Comparison of ENCODE assay signal across 33 cellular contexts in the genomic region with DNA sequence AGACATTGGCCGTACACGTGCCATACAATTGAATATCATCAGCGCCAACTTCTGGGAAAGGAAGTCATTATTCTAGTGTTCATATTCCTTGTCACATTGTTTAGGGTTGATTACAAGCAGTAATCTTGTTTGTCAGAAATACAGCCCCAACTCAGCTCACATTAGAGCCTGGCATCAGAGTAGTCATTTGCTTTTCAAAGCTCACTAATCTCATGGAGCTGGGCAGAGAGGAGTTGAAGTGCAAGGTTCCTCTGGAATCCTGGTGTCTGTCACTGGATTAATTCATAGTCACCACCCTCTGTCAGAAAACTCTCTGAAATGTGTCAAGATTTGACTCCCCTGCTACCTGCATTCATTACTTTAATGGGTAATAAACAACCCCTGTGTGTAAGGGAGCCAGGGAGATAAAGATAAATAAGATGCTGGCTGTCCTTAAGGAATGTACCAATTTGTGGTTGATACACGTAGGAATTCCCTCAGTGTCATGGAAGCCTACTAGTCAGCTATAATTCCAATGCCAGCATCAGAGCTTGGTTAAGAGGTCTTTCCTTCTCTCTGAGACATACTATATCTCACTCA. TPM values are rescaled to one million over a fixed set of nuclear protein-coding genes. Genes with fewer than 3 reads are reported as not detected.
DNase-seq lines count a peak whose midpoint lies in the region; ATAC-seq and TF ChIP-seq lines count a peak whose summit lies in the region.
"Had no signal": no experiment of that assay in that cellular context is flagged by ENCODE, and none has a peak within 500 bp of the region (broad histone marks: within the 10 kb centered on the region; RNA-seq: fewer than 3 reads in every experiment).

No MANE protein-coding gene starts in this region.

- no peaks in the 10 kb centered on the region for H3K27me3 ChIP-seq in CD4-positive, alpha-beta T cell (ENCODE audit: control insufficient read depth, insufficient read depth, low read length)

- H3K9me3 ChIP-seq in CD4-positive, alpha-beta T cell (ENCODE audit: control insufficient read depth, low read length), result no peaks in the 10 kb centered on the region
- H3K9me3 ChIP-seq: prostate gland had no signal

- no peak for DNase-seq in CD4-positive, alpha-beta T cell
- DNase-seq in T-cell, result no peak
- no peak for DNase-seq in left cardiac atrium
- peak; percentile 10 for DNase-seq in osteocyte (ENCODE audit: extremely low spot score, unreplicated experiment)
- DNase-seq in NCI-H1694 treated with DMSO at 0.1 percent for 48 hours (lab: John Stamatoyannopoulos, UW), result no peak
- DNase-seq: ACHN; activated CD4-positive, alpha-beta memory T cell treated with anti-CD3 and anti-CD28 coated beads, Interleukin-2, amount 10 ng/mL, durations not matched to agents 7 days and 5 days; activated CD8-positive, alpha-beta memory T cell treated with anti-CD3 and anti-CD28 coated beads, Interleukin-2, amount 50 U/mL, for 4 hours; activated naive CD4-positive, alpha-beta T cell; amniotic stem cell; DMS 273 treated with DMSO at 0.1 percent for 48 hours; effector CD8-positive, alpha-beta T cell; EL; KBM-7; naive B cell; NCI-H1105 treated with DMSO at 0.1 percent for 48 hours; NCI-H2029; NCI-H524; PC-9; SHP77; stimulated activated naive B cell treated with anti-CD40 and anti-IgM and Interleukin-4, amounts not matched to agents 10 μg/mL and 1 μg/mL and 100 μg/mL, for 72 hours had no signal

- H3K27ac Mint-ChIP-seq in CD4-positive, alpha-beta T cell, result peak overlapping the region; percentile 84
- H3K27ac Mint-ChIP-seq in T-cell (peak overlapping the region; percentile 80 to 91), osteocyte (ENCODE audit: unreplicated experiment) (no peak overlapping the region)
- H3K27ac Mint-ChIP-seq: activated CD4-positive, alpha-beta memory T cell treated with anti-CD3 and anti-CD28 coated beads, Interleukin-2, amount 10 ng/mL, durations not matched to agents 7 days and 5 days; B cell; naive B cell; stimulated activated naive B cell treated with anti-CD40 and anti-IgM and Interleukin-4, amounts not matched to agents 10 μg/mL and 1 μg/mL and 100 μg/mL, for 72 hours had no signal

- H3K4me3 Mint-ChIP-seq in CD4-positive, alpha-beta T cell, result no peak overlapping the region
- no peak overlapping the region for H3K4me3 Mint-ChIP-seq in T-cell
- H3K4me3 Mint-ChIP-seq in osteocyte (ENCODE audit: unreplicated experiment), result no peak overlapping the region
- H3K4me3 Mint-ChIP-seq: activated CD4-positive, alpha-beta memory T cell treated with anti-CD3 and anti-CD28 coated beads, Interleukin-2, amount 10 ng/mL, durations not matched to agents 7 days and 5 days; B cell; naive B cell; stimulated activated naive B cell treated with anti-CD40 and anti-IgM and Interleukin-4, amounts not matched to agents 10 μg/mL and 1 μg/mL and 100 μg/mL, for 72 hours had no signal

- CTCF ChIA-PET in CD4-positive, alpha-beta T cell (lab: Charles Lee), result no interaction called here
- CTCF ChIA-PET in T-cell (lab: Charles Lee), result no interaction called here

- H3K27ac ChIP-seq in CD4-positive, alpha-beta T cell (ENCODE audit: low read depth, low read length), result no peak overlapping the region
- H3K27ac ChIP-seq: coronary artery, PC-9, prostate gland, skin epidermis had no signal

- intact Hi-C loops in CD4-positive, alpha-beta T cell (cut with DNase I, micrococcal nuclease), result no loop called here
- intact Hi-C loops in left cardiac atrium (cut with DNase I), result no loop called here

- ATAC-seq in CD4-positive, alpha-beta T cell (ENCODE audit: poor library complexity), result no peak
- ATAC-seq in T-cell (replicated peaks in 1 of 4) (no peak), left cardiac atrium (peak; percentile 31 to 69), GM21528 (IDR thresholded peaks at IDR 0.05; ENCODE audit: low FRiP score, unreplicated experiment) (no peak), HG02973 (IDR thresholded peaks at IDR 0.05; ENCODE audit: unreplicated experiment) (no peak)
- ATAC-seq: stimulated activated naive B cell treated with anti-CD40 and anti-IgM and Interleukin-4, amounts not matched to agents 10 μg/mL and 1 μg/mL and 100 μg/mL, for 72 hours had no signal

- peaks cover 34% of the 10 kb centered on the region for H3K4me1 Mint-ChIP-seq in CD4-positive, alpha-beta T cell (ENCODE audit: low read depth)
- H3K4me1 Mint-ChIP-seq in T-cell (peaks cover 34 to 44% (median 38%) of the 10 kb centered on the region in 3 donors), osteocyte (ENCODE audit: unreplicated experiment) (peaks cover 31% of the 10 kb centered on the region)

- H3K27me3 Mint-ChIP-seq in CD4-positive, alpha-beta T cell, result no peaks in the 10 kb centered on the region
- H3K27me3 Mint-ChIP-seq in T-cell (peaks cover 0 to 4% of the 10 kb centered on the region in 2 donors), osteocyte (ENCODE audit: unreplicated experiment) (no peaks in the 10 kb centered on the region)
- H3K27me3 Mint-ChIP-seq: activated CD4-positive, alpha-beta memory T cell treated with anti-CD3 and anti-CD28 coated beads, Interleukin-2, amount 10 ng/mL, durations not matched to agents 7 days and 5 days; B cell; naive B cell; stimulated activated naive B cell treated with anti-CD40 and anti-IgM and Interleukin-4, amounts not matched to agents 10 μg/mL and 1 μg/mL and 100 μg/mL, for 72 hours had no signal

- no peaks in the 10 kb centered on the region for H3K9me3 Mint-ChIP-seq in CD4-positive, alpha-beta T cell
- H3K9me3 Mint-ChIP-seq in T-cell (peaks cover 0 to 2% (median 0%) of the 10 kb centered on the region in 3 donors), osteocyte (ENCODE audit: unreplicated experiment) (no peaks in the 10 kb centered on the region)

- peaks cover 3% of the 10 kb centered on the region for H3K36me3 Mint-ChIP-seq in CD4-positive, alpha-beta T cell (ENCODE audit: low read depth)
- H3K36me3 Mint-ChIP-seq in T-cell (no peaks in the 10 kb centered on the region), osteocyte (ENCODE audit: unreplicated experiment) (peaks cover 20% of the 10 kb centered on the region)
- H3K36me3 Mint-ChIP-seq: naive B cell had no signal

- POLR2A ChIA-PET in CD4-positive, alpha-beta T cell (lab: Charles Lee), result interaction anchor here (0.6 kb wide), 1 partner anchor 12 kb away, joined by 3 read pairs; no protein-coding TSS in a partner anchor
- POLR2A ChIA-PET in T-cell (lab: Charles Lee), result no interaction called here

- TF ChIP-seq CTCF in CD4-positive, alpha-beta T cell (IDR thresholded peaks at IDR 0.05), result no peak
- TF ChIP-seq CTCF in osteocyte (IDR thresholded peaks at IDR 0.05), result no peak

RNA-seq across cellular contexts. Expression of a gene that starts 43.7 kb away (rescaled TPM):
- total RNA-seq in CD4-positive, alpha-beta T cell, result not detected
- total RNA-seq in T-cell, result not detected
- not detected for total RNA-seq in left cardiac atrium
- total RNA-seq in osteocyte, result not detected in 2 replicates
- total RNA-seq: activated CD4-positive, alpha-beta memory T cell treated with anti-CD3 and anti-CD28 coated beads, Interleukin-2, amount 10 ng/mL, durations not matched to agents 7 days and 5 days; B cell; epithelial cell of proximal tubule; H4; liver; M059J; PC-9; prostate gland; T-helper 2 cell treated with Interferon-gamma antibody and Interleukin-4, amounts not matched to agents 100 ng/mL and 5 ng/mL, for 36 hours; temporal lobe had no signal

Comparison
In these comparisons a context has a peak if more than half of its experiments do, and no peak if none do; other contexts are left out.
1. ATAC-seq: peak in left cardiac atrium (2 of 2); none in CD4-positive, alpha-beta T cell (single experiment), T-cell (0 of 4), GM21528 (single experiment) and HG02973 (single experiment).